9 cellular contexts compared by ENCODE assay signal in the genomic region with DNA sequence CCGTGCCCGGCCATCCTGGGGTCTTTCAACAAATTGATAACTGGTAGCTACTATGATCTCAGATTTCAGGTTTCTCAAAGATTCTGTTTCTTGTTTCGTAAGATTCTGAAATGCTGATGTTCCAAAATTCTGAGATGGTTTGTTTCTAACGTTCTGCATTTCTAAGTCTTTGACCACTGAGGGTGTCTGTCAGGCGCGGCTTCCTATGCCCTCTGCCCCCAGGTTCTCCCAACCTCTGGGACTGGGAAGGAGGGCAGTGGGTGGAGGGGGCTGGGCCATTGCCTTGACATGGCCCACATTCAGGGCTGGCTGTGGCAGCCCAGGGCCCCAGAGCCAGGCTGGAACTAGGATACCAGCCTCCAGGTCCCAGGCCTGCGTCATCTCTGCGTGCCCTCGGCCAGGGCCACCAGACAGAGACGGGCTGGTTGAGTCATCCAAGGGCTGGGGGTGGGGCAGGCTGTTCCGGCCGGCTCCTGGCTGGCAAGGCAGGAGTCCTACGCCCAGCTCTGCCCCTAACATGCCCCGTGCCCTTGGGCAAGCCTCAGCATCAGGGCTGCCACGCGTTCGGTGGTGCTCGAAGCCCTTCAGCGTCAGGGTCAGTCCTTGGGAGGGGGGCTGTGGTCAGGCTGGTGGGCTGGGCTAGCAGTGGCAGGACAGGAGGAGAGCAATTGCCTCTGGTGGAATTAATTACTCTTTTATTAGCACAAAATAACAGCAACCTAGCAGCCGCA. TPM values are rescaled to one million over a fixed set of nuclear protein-coding genes. Genes with fewer than 3 reads are reported as not detected.
A peak's percentile ranks its signal among the peaks of the same experiment; 100 is the strongest.
DNase-seq lines count a peak whose midpoint lies in the region; ATAC-seq and TF ChIP-seq lines count a peak whose summit lies in the region.
"Had no signal": no experiment of that assay in that cellular context is flagged by ENCODE, and none has a peak within 500 bp of the region (broad histone marks: within the 10 kb centered on the region; RNA-seq: fewer than 3 reads in every experiment).

No MANE protein-coding gene starts in this region.

- H3K4me3 ChIP-seq in fibroblast of lung (replicated peaks in 1 of 4; ENCODE audit: control extremely low read depth in 1 of 4, insufficient read depth in 1 of 4, low read depth in 3 of 4, low read length in 4 of 4) (peak overlapping the region in 1 of 4 experiments; percentile 65), neutrophil (ENCODE audit: low read depth in 1 of 2, low read length in 1 of 2) (peak overlapping the region; percentile 75 to 87)

- peak overlapping the region; percentile 41 for H2AFZ ChIP-seq in fibroblast of lung (ENCODE audit: low read length)

- H3K4me2 ChIP-seq in fibroblast of lung (ENCODE audit: extremely low read depth, insufficient read depth, low read length) = no peak overlapping the region

- no peaks in the 10 kb centered on the region for H3K36me3 ChIP-seq in fibroblast of lung (ENCODE audit: control insufficient read depth, insufficient read depth, low read length)
- H3K36me3 ChIP-seq in neutrophil = no peaks in the 10 kb centered on the region

- ATAC-seq in GM18502 (IDR thresholded peaks at IDR 0.05; ENCODE audit: poor library complexity, unreplicated experiment) = no peak

- peak overlapping the region; percentile 16 for H3K9ac ChIP-seq in fibroblast of lung (ENCODE audit: insufficient read depth, low read length)

- DNase-seq in SHP77 (lab: John Stamatoyannopoulos, UW) (peak; percentile 91 to 96), SHP77 treated with DMSO at 0.1 percent for 48 hours (lab: John Stamatoyannopoulos, UW) (no peak), SKM-1 treated with dmso at 0.1 percent for 144 hours (lab: John Stamatoyannopoulos, UW; ENCODE audit: unreplicated experiment) (peak; percentile 42), fibroblast of lung (ENCODE audit: low read depth in 2 of 2) (peak in 1 of 2 donors; percentile 34), midbrain (lab: John Stamatoyannopoulos, UW) (no peak), NCI-H1417 treated with DMSO at 0.1 percent for 48 hours (lab: John Stamatoyannopoulos, UW) (no peak)

- H3K27me3 ChIP-seq in fibroblast of lung (ENCODE audit: control insufficient read depth, insufficient read depth, low read length) = no peaks in the 10 kb centered on the region
- H3K27me3 ChIP-seq in neutrophil = no peaks in the 10 kb centered on the region

- H3K4me1 ChIP-seq in fibroblast of lung (ENCODE audit: control insufficient read depth, extremely low read depth, insufficient read depth, low read length) (peaks cover 6% of the 10 kb centered on the region), neutrophil (ENCODE audit: control insufficient read depth in 1 of 2, insufficient read depth in 1 of 2, low read depth in 1 of 2, low read length in 1 of 2) (peaks cover 22 to 32% of the 10 kb centered on the region in 2 experiments)

- H3K9me3 ChIP-seq in fibroblast of lung (ENCODE audit: control insufficient read depth, insufficient read depth, low read depth, low read length) = no peaks in the 10 kb centered on the region
- no peaks in the 10 kb centered on the region for H3K9me3 ChIP-seq in neutrophil

- no peaks in the 10 kb centered on the region for H4K20me1 ChIP-seq in fibroblast of lung (ENCODE audit: control insufficient read depth, extremely low read depth, insufficient read depth, low read length)

- H3K27ac ChIP-seq in fibroblast of lung (ENCODE audit: insufficient read depth, low read length) (peak overlapping the region; percentile 16), neutrophil (peak overlapping the region; percentile 95)

- TF ChIP-seq CTCF in fibroblast of lung (conservative IDR thresholded peaks at IDR 0.05 in 1 of 2, IDR thresholded peaks at IDR 0.05 in 1 of 2; ENCODE audit: low read depth in 1 of 2, low read length in 2 of 2) (no peak), neutrophil (IDR thresholded peaks at IDR 0.05) (no peak)

- H3K79me2 ChIP-seq in fibroblast of lung (ENCODE audit: control insufficient read depth, insufficient read depth, low read length) = no peaks in the 10 kb centered on the region

RNA-seq across cellular contexts. Expression of a gene that starts 5.2 kb away (rescaled TPM):
- 11.2 and 17.2 TPM in 2 replicates for total RNA-seq in fibroblast of lung
- polyA plus RNA-seq in fibroblast of lung = 16.5 and 22.0 TPM in 2 replicates
- polyA plus RNA-seq in fibroblast of lung (2012) = 25.6 and 30.0 TPM in 2 replicates
- polyA minus RNA-seq in fibroblast of lung (ENCODE audit: low replicate concordance) = 6.9 and 11.2 TPM in 2 replicates

RNA-seq across cellular contexts. Expression of a gene that starts 8.7 kb away (rescaled TPM):
- not detected in 2 replicates for total RNA-seq in fibroblast of lung
- not detected in 2 replicates for polyA plus RNA-seq in fibroblast of lung
- polyA plus RNA-seq in fibroblast of lung (2012) = not detected in 2 replicates
- not detected in 2 replicates for polyA minus RNA-seq in fibroblast of lung (ENCODE audit: low replicate concordance)
- polyA plus RNA-seq: AG04450 had no signal

RNA-seq across cellular contexts. Expression of a gene that starts 11.3 kb away (rescaled TPM):
- total RNA-seq in fibroblast of lung = not detected in 2 replicates
- polyA plus RNA-seq in fibroblast of lung = not detected in 2 replicates
- not detected in 2 replicates for polyA plus RNA-seq in fibroblast of lung (2012)
- not detected in 2 replicates for polyA minus RNA-seq in fibroblast of lung (ENCODE audit: low replicate concordance)
- polyA plus RNA-seq: AG04450 had no signal

RNA-seq across cellular contexts. Expression of a gene that starts 19.0 kb away (rescaled TPM):
- 117 and 128 TPM in 2 replicates for total RNA-seq in fibroblast of lung
- 52.3 and 53.7 TPM in 2 replicates for polyA plus RNA-seq in fibroblast of lung
- 56.4 and 62.2 TPM in 2 replicates for polyA plus RNA-seq in fibroblast of lung (2012)
- polyA minus RNA-seq in fibroblast of lung (ENCODE audit: low replicate concordance) = 37.8 and 51.1 TPM in 2 replicates

RNA-seq across cellular contexts. Expression of a gene that starts 20.6 kb away (rescaled TPM):
- 88.1 and 112 TPM in 2 replicates for total RNA-seq in fibroblast of lung
- 56.3 and 65.5 TPM in 2 replicates for polyA plus RNA-seq in fibroblast of lung
- 81.0 and 122 TPM in 2 replicates for polyA plus RNA-seq in fibroblast of lung (2012)
- polyA minus RNA-seq in fibroblast of lung (ENCODE audit: low replicate concordance) = 87.5 and 101 TPM in 2 replicates

Comparison
In these comparisons a context has a peak if more than half of its experiments do, and no peak if none do; other contexts are left out.
1. DNase-seq: peak in SHP77 (2 of 2) and SKM-1 treated with dmso at 0.1 percent for 144 hours (single experiment); none in SHP77 treated with DMSO at 0.1 percent for 48 hours (single experiment), midbrain (single experiment) and NCI-H1417 treated with DMSO at 0.1 percent for 48 hours (single experiment).